In the genomic region with DNA sequence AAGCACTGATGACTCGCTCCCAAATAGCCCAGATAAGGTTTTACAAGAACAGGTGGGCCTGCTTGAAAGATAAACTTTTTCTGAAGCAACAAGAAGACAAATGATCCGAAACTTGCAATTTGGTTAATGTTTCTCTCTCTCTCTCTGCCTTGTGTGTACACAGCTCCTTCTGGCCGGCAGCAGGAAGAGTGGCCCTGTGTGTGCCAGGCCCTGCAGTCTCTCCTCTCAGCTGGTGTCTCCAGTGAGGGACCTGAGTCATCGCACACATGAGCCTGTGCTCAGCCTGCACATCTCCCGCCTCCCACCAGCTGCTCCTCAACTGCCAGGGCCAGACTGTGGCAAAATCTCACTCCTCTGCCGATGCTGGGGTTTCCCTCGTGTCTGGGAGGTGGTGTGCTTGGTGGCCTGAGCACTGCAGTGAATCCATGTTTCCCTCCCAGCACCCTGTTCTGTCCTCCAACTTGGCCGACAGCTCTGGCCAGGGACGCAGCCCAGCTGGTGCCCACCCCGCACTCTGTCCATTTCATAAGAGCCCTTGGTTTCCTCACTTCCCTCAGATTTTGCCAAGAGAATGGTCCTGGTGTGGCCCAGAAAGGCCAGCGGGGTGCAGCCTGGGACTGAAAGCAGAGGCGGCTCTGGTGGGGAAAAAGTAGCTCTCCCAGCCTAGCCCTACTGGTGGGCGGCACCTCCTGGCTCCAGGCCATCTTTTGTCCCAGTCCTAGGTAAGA, we compare ENCODE assay signal across 8 cellular contexts. TPM values are rescaled to one million over a fixed set of nuclear protein-coding genes. Genes with fewer than 3 reads are reported as not detected.
DNase-seq lines count a peak whose midpoint lies in the region; ATAC-seq and TF ChIP-seq lines count a peak whose summit lies in the region.

No MANE protein-coding gene starts in this region.

- H3K79me2 ChIP-seq in GM23248 (ENCODE audit: insufficient read depth): no peaks in the 10 kb centered on the region
- H3K79me2 ChIP-seq in PC-3 (ENCODE audit: low read length): no peaks in the 10 kb centered on the region

- H3K27ac ChIP-seq in GM23248 (no peak overlapping the region), PC-3 (ENCODE audit: low read length) (no peak overlapping the region), substantia nigra (ENCODE audit: low read depth, low read length, poor library complexity, severe bottlenecking) (peak overlapping the region; percentile 57)

- H2AFZ ChIP-seq in GM23248 (no peak overlapping the region; the same call in 1 of the 2 replicates), PC-3 (ENCODE audit: low read length) (peak overlapping the region; percentile 58; the same call in 1 of the 2 replicates)

- H3F3A ChIP-seq in GM23248 (ENCODE audit: insufficient read depth) (peaks cover 6% of the 10 kb centered on the region; the same call in 1 of the 2 replicates), PC-3 (ENCODE audit: low read length, unreplicated experiment) (no peaks in the 10 kb centered on the region)

- CTCF ChIA-PET in PC-3 (lab: Charles Lee): no interaction called here

- H3K36me3 ChIP-seq in BE2C (no peaks in the 10 kb centered on the region), GM23248 (ENCODE audit: low read depth) (no peaks in the 10 kb centered on the region), PC-3 (ENCODE audit: low read depth, low read length) (no peaks in the 10 kb centered on the region)

- intact Hi-C loops in PC-3 (cut with micrococcal nuclease): no loop called here
- intact Hi-C loops in head of caudate nucleus (cut with DNase I): no loop called here

- no peak overlapping the region for H3K4me3 ChIP-seq in BE2C (ENCODE audit: low read depth, low read length)
- no peak overlapping the region for H3K4me3 ChIP-seq in GM23248
- H3K4me3 ChIP-seq in PC-3 (ENCODE audit: low read length): no peak overlapping the region

- DNase-seq in BE2C: peak; percentile 68
- DNase-seq in GM23248: peak; percentile 85
- DNase-seq in PC-3: peak; percentile 64
- DNase-seq in head of caudate nucleus: peak in 40 of 42 donors; percentile 33 to 89 (median 60)
- peak in 28 of 49 donors; percentile 5 to 62 (median 30) for DNase-seq in substantia nigra (lab: John Stamatoyannopoulos, UW)
- no peak for DNase-seq in NCI-H2107 (lab: John Stamatoyannopoulos, UW)
- no peak for DNase-seq in NK-92 (lab: John Stamatoyannopoulos, UW; ENCODE audit: unreplicated experiment)

- ATAC-seq in PC-3 (peak; percentile 98), HG03097 (IDR thresholded peaks at IDR 0.05; ENCODE audit: low FRiP score, unreplicated experiment) (no peak)

- H3K4me1 ChIP-seq in BE2C (peaks cover 6% of the 10 kb centered on the region; the same call in 1 of the 2 replicates), GM23248 (ENCODE audit: insufficient read depth) (peaks cover 5% of the 10 kb centered on the region; the same call in 1 of the 2 replicates), PC-3 (ENCODE audit: insufficient read depth, low read length) (peaks cover 18% of the 10 kb centered on the region)

- POLR2A ChIA-PET in PC-3 (lab: Charles Lee; ENCODE audit: unreplicated experiment): no interaction called here

- H3K9ac ChIP-seq in GM23248: no peak overlapping the region
- no peak overlapping the region for H3K9ac ChIP-seq in PC-3 (ENCODE audit: low read length)

- H3K9me2 ChIP-seq in GM23248 (ENCODE audit: insufficient read depth) (no peaks in the 10 kb centered on the region), PC-3 (replicated peaks; ENCODE audit: low read length) (no peaks in the 10 kb centered on the region)

- BruUV-seq in PC-3 (replicated peaks; lab: Mats Ljungman, UMichigan): no TSS peak

- H4K20me1 ChIP-seq in GM23248 (ENCODE audit: insufficient read depth) (no peaks in the 10 kb centered on the region), PC-3 (ENCODE audit: low read length) (no peaks in the 10 kb centered on the region)

- H3K9me3 ChIP-seq in BE2C: no peaks in the 10 kb centered on the region
- H3K9me3 ChIP-seq in GM23248 (ENCODE audit: low read depth): no peaks in the 10 kb centered on the region
- H3K9me3 ChIP-seq in PC-3 (ENCODE audit: low read length): no peaks in the 10 kb centered on the region

- in situ Hi-C loops in GM23248 (cut with MboI): no loop called here

- H3K4me2 ChIP-seq in GM23248 (ENCODE audit: unreplicated experiment): peak overlapping the region; percentile 22
- H3K4me2 ChIP-seq in PC-3 (ENCODE audit: low read length): peak overlapping the region; percentile 55

- H3K27me3 ChIP-seq in BE2C (no peaks in the 10 kb centered on the region), GM23248 (replicated peaks; ENCODE audit: insufficient read depth) (peaks cover 28% of the 10 kb centered on the region), PC-3 (ENCODE audit: low read length) (no peaks in the 10 kb centered on the region)

- WGBS in GM23248 (ENCODE audit: low coverage in 1 of 2, low lambda C conversion rate in 2 of 2, missing lambda C conversion rate in 2 of 2), 2 experiments: 29 to 32% methylated on average over 13 of the region's 13 CpGs

- no peak for TF ChIP-seq CTCF in BE2C (IDR thresholded peaks at IDR 0.05; ENCODE audit: low read depth, low read length)
- TF ChIP-seq CTCF in PC-3 (conservative IDR thresholded peaks at IDR 0.05; ENCODE audit: low read depth, low read length): no peak

RNA-seq across cellular contexts. Expression of gene ERMARD, which starts 49.4 kb away (rescaled TPM):
- polyA plus RNA-seq in BE2C (2012; ENCODE audit: insufficient read depth, insufficient read length, low read depth): 50.5 TPM
- total RNA-seq in GM23248 (2014; rRNA removed; shearing (Covaris generic)): 15.6 and 22.3 TPM in 2 replicates
- 18.3 and 22.0 TPM in 2 replicates for polyA plus RNA-seq in GM23248 (2016; fragmentation: Nextera tagmentation; extraction: Ambion mirVana)
- total RNA-seq in PC-3 (2014; rRNA removed): 16.3 and 24.2 TPM in 2 replicates

RNA-seq across cellular contexts. Expression of gene DYNLT2, which starts 49.5 kb away (rescaled TPM):
- 2.7 TPM for polyA plus RNA-seq in BE2C (2012; ENCODE audit: insufficient read depth, insufficient read length, low read depth)
- 0.89 and 1.5 TPM in 2 replicates for total RNA-seq in GM23248 (2014; rRNA removed; shearing (Covaris generic))
- 0.51 and 0.62 TPM in 2 replicates for polyA plus RNA-seq in GM23248 (2016; fragmentation: Nextera tagmentation; extraction: Ambion mirVana)
- 0.51 and 1.5 TPM in 2 replicates for total RNA-seq in PC-3 (2014; rRNA removed)

Comparison
In these comparisons a context has a peak if more than half of its experiments do, and no peak if none do; other contexts are left out.
1. DNase-seq: peak in BE2C (single experiment), GM23248 (single experiment), PC-3 (single experiment), head of caudate nucleus (40 of 42) and substantia nigra (28 of 49); none in NCI-H2107 (single experiment) and NK-92 (single experiment).